In genomic region chr10:128070161-128070560, GRCh38 we compare ENCODE assay signal across 13 cellular contexts.
"Had no signal": no experiment of that assay in that cellular context is flagged by ENCODE, and none has a peak within 500 bp of the region (broad histone marks: within the 10 kb centered on the region; RNA-seq: fewer than 3 reads in every experiment).

No MANE protein-coding gene starts in this region.

- H3K4me3 ChIP-seq: colonic mucosa, thyroid gland, uterus had no signal

- H3K9me3 ChIP-seq: colonic mucosa, thyroid gland, uterus had no signal

- H3K4me3 Mint-ChIP-seq: activated CD4-positive, alpha-beta T cell treated with anti-CD3 and anti-CD28 coated beads, Interleukin-2, amount 10 ng/mL, durations not matched to agents 7 days and 5 days; activated naive CD4-positive, alpha-beta T cell treated with anti-CD3 and anti-CD28 coated beads, Interleukin-2, amount 50 U/mL, for 24 hours; stimulated activated memory B cell treated with anti-CD40 and anti-IgM and Interleukin-4, amounts not matched to agents 10 μg/mL and 1 μg/mL and 100 μg/mL, for 72 hours; T-helper 2 cell treated with Interferon-gamma antibody and Interleukin-4, amounts not matched to agents 5 μg/mL and 100 μg/mL, for 36 hours had no signal

- H3K4me1 ChIP-seq: colonic mucosa, parathyroid adenoma, thyroid gland, uterus had no signal

- H3K36me3 ChIP-seq: thyroid gland, uterus had no signal

- H2AFZ ChIP-seq: parathyroid adenoma had no signal

- DNase-seq: activated CD4-positive, alpha-beta T cell treated with anti-CD3 and anti-CD28 coated beads, Interleukin-2, amount 10 ng/mL, durations not matched to agents 7 days and 5 days; activated T-cell treated with anti-CD3 and anti-CD28 coated beads for 4 hours; colonic mucosa; effector CD4-positive, alpha-beta T cell; foreskin melanocyte; stimulated activated CD4-positive, alpha-beta T cell treated with anti-CD3 and anti-CD28 coated beads, Interleukin-2, amount 100 ng/mL, for 48 hours; thyroid gland; uterus had no signal

- H3K79me2 ChIP-seq: parathyroid adenoma had no signal

- H3K27me3 Mint-ChIP-seq: activated CD4-positive, alpha-beta T cell treated with anti-CD3 and anti-CD28 coated beads, Interleukin-2, amount 10 ng/mL, durations not matched to agents 7 days and 5 days; activated naive CD4-positive, alpha-beta T cell treated with anti-CD3 and anti-CD28 coated beads, Interleukin-2, amount 50 U/mL, for 24 hours; stimulated activated memory B cell treated with anti-CD40 and anti-IgM and Interleukin-4, amounts not matched to agents 10 μg/mL and 1 μg/mL and 100 μg/mL, for 72 hours had no signal

- H3K27me3 ChIP-seq: colonic mucosa, thyroid gland, uterus had no signal

- ATAC-seq: stimulated activated memory B cell treated with anti-CD40 and anti-IgM and Interleukin-4, amounts not matched to agents 10 μg/mL and 1 μg/mL and 100 μg/mL, for 72 hours had no signal

- H3K9ac ChIP-seq: parathyroid adenoma had no signal

- H3K27ac ChIP-seq: colonic mucosa, parathyroid adenoma, thyroid gland, uterus had no signal

- H3K9me3 Mint-ChIP-seq: activated naive CD4-positive, alpha-beta T cell treated with anti-CD3 and anti-CD28 coated beads, Interleukin-2, amount 50 U/mL, for 24 hours; T-helper 2 cell treated with Interferon-gamma antibody and Interleukin-4, amounts not matched to agents 5 μg/mL and 100 μg/mL, for 36 hours had no signal

- H3K27ac Mint-ChIP-seq: activated CD4-positive, alpha-beta T cell treated with anti-CD3 and anti-CD28 coated beads, Interleukin-2, amount 10 ng/mL, durations not matched to agents 7 days and 5 days; activated naive CD4-positive, alpha-beta T cell treated with anti-CD3 and anti-CD28 coated beads, Interleukin-2, amount 50 U/mL, for 24 hours; activated T-helper 2 cell treated with anti-CD3 and anti-CD28 coated beads, Interferon-gamma antibody, Interleukin-2, Interleukin-4, amounts not matched to agents 10 μg/mL and 5 μg/mL and 100 μg/mL, durations not matched to agents 14 hours and 24 hours and 36 hours; stimulated activated memory B cell treated with anti-CD40 and anti-IgM and Interleukin-4, amounts not matched to agents 10 μg/mL and 1 μg/mL and 100 μg/mL, for 72 hours; T-helper 2 cell treated with Interferon-gamma antibody and Interleukin-4, amounts not matched to agents 5 μg/mL and 100 μg/mL, for 36 hours had no signal
